Comparison of ENCODE assay signal across 8 cellular contexts in genomic region chrX:64205441-64205734, GRCh38. TPM values are rescaled to one million over a fixed set of nuclear protein-coding genes. Genes with fewer than 3 reads are reported as not detected.
DNase-seq lines count a peak whose midpoint lies in the region; ATAC-seq and TF ChIP-seq lines count a peak whose summit lies in the region.

Gene AMER1, minus strand, starts transcription at chrX:64205708. Its CDS starts 12,422 bp downstream, at chrX:64193286.

- H3K9ac ChIP-seq in fibroblast of lung (ENCODE audit: insufficient read depth, low read length) (peak within 1 kb of the TSS; percentile 55), parathyroid adenoma (peak within 1 kb of the TSS; percentile 28)

- no peaks in the 10 kb centered on the region for H3K36me3 ChIP-seq in fibroblast of lung (ENCODE audit: control insufficient read depth, insufficient read depth, low read length)
- H3K36me3 ChIP-seq in parathyroid adenoma (ENCODE audit: control insufficient read depth, insufficient read depth, low read length), result no peaks in the 10 kb centered on the region

- H3K4me2 ChIP-seq in fibroblast of lung (ENCODE audit: extremely low read depth, insufficient read depth, low read length) (peak within 1 kb of the TSS; percentile 78), parathyroid adenoma (ENCODE audit: low read length) (peak within 1 kb of the TSS; percentile 81)

- H3K4me3 ChIP-seq in fibroblast of lung (replicated peaks in 1 of 4; ENCODE audit: control extremely low read depth in 1 of 4, insufficient read depth in 1 of 4, low read depth in 3 of 4, low read length in 4 of 4), result peak within 1 kb of the TSS; percentile 51 to 68 (median 60)
- peak within 1 kb of the TSS; percentile 76 for H3K4me3 ChIP-seq in parathyroid adenoma (ENCODE audit: low read depth, low read length)

- no peak for DNase-seq in activated naive CD4-positive, alpha-beta T cell treated with anti-CD3 and anti-CD28 coated beads, Interleukin-2, amount 10 ng/mL, durations not matched to agents 7 days and 5 days
- no peak for DNase-seq in activated naive CD4-positive, alpha-beta T cell treated with Interleukin-2 at 50 U/mL for 16 hours
- DNase-seq in fibroblast of lung (ENCODE audit: low read depth in 2 of 2) (no peak), NCI-H187 treated with DMSO at 0.1 percent for 48 hours (lab: John Stamatoyannopoulos, UW) (no peak), NCI-H2171 (lab: John Stamatoyannopoulos, UW) (no peak)

- no peaks in the 10 kb centered on the region for H3K36me3 Mint-ChIP-seq in activated naive CD4-positive, alpha-beta T cell treated with anti-CD3 and anti-CD28 coated beads, Interleukin-2, amount 10 ng/mL, durations not matched to agents 7 days and 5 days

- peak within 1 kb of the TSS; percentile 85 for H3K4me3 Mint-ChIP-seq in activated naive CD4-positive, alpha-beta T cell treated with anti-CD3 and anti-CD28 coated beads, Interleukin-2, amount 10 ng/mL, durations not matched to agents 7 days and 5 days

- H3K27ac Mint-ChIP-seq in activated naive CD4-positive, alpha-beta T cell treated with anti-CD3 and anti-CD28 coated beads, Interleukin-2, amount 10 ng/mL, durations not matched to agents 7 days and 5 days, result peak within 1 kb of the TSS; percentile 92

- H3K27me3 ChIP-seq in fibroblast of lung (ENCODE audit: control insufficient read depth, insufficient read depth, low read length), result no peaks in the 10 kb centered on the region
- no peaks in the 10 kb centered on the region for H3K27me3 ChIP-seq in parathyroid adenoma (ENCODE audit: control insufficient read depth, insufficient read depth, low read length)

- no peak for TF ChIP-seq CTCF in fibroblast of lung (conservative IDR thresholded peaks at IDR 0.05 in 1 of 2, IDR thresholded peaks at IDR 0.05 in 1 of 2; ENCODE audit: low read depth in 1 of 2, low read length in 2 of 2)
- no peak for TF ChIP-seq CTCF in parathyroid adenoma (IDR thresholded peaks at IDR 0.05)

- peak; percentile 42 for ATAC-seq in HG02981 (IDR thresholded peaks at IDR 0.05; ENCODE audit: unreplicated experiment)
- ATAC-seq in SK-N-SH treated with all-trans-retinoic acid at 6 μM for 48 hours, result peak; percentile 69

- CTCF ChIA-PET in activated naive CD4-positive, alpha-beta T cell treated with anti-CD3 and anti-CD28 coated beads, Interleukin-2, amount 10 ng/mL, durations not matched to agents 7 days and 5 days (lab: Charles Lee), result no interaction called here

- peaks cover 11% of the 10 kb centered on the region for H3K4me1 Mint-ChIP-seq in activated naive CD4-positive, alpha-beta T cell treated with anti-CD3 and anti-CD28 coated beads, Interleukin-2, amount 10 ng/mL, durations not matched to agents 7 days and 5 days

- H2AFZ ChIP-seq in fibroblast of lung (ENCODE audit: low read length), result peak within 1 kb of the TSS; percentile 63
- H2AFZ ChIP-seq in parathyroid adenoma, result peak within 1 kb of the TSS; percentile 80

- H3K79me2 ChIP-seq in fibroblast of lung (ENCODE audit: control insufficient read depth, insufficient read depth, low read length) (no peaks in the 10 kb centered on the region), parathyroid adenoma (no peaks in the 10 kb centered on the region)

- H3K9me3 ChIP-seq in fibroblast of lung (ENCODE audit: control insufficient read depth, insufficient read depth, low read depth, low read length) (no peaks in the 10 kb centered on the region), parathyroid adenoma (ENCODE audit: control insufficient read depth, low read length) (no peaks in the 10 kb centered on the region)

- H3K9me3 Mint-ChIP-seq in activated naive CD4-positive, alpha-beta T cell treated with anti-CD3 and anti-CD28 coated beads, Interleukin-2, amount 10 ng/mL, durations not matched to agents 7 days and 5 days, result no peaks in the 10 kb centered on the region

- peak within 1 kb of the TSS; percentile 78 for H3K27ac ChIP-seq in fibroblast of lung (ENCODE audit: insufficient read depth, low read length)
- peak within 1 kb of the TSS; percentile 98 for H3K27ac ChIP-seq in parathyroid adenoma

- no peaks in the 10 kb centered on the region for H3K27me3 Mint-ChIP-seq in activated naive CD4-positive, alpha-beta T cell treated with anti-CD3 and anti-CD28 coated beads, Interleukin-2, amount 10 ng/mL, durations not matched to agents 7 days and 5 days

- H3K4me1 ChIP-seq in fibroblast of lung (ENCODE audit: control insufficient read depth, extremely low read depth, insufficient read depth, low read length), result no peaks in the 10 kb centered on the region
- peaks cover 3% of the 10 kb centered on the region for H3K4me1 ChIP-seq in parathyroid adenoma

- no peaks in the 10 kb centered on the region for H4K20me1 ChIP-seq in fibroblast of lung (ENCODE audit: control insufficient read depth, extremely low read depth, insufficient read depth, low read length)

TF ChIP-seq in SK-N-SH treated with all-trans-retinoic acid at 6 μM for 48 hours, 23 proteins besides CTCF, POLR2A, EP300 and RAD21:
- TF ChIP-seq, protein P1, sequence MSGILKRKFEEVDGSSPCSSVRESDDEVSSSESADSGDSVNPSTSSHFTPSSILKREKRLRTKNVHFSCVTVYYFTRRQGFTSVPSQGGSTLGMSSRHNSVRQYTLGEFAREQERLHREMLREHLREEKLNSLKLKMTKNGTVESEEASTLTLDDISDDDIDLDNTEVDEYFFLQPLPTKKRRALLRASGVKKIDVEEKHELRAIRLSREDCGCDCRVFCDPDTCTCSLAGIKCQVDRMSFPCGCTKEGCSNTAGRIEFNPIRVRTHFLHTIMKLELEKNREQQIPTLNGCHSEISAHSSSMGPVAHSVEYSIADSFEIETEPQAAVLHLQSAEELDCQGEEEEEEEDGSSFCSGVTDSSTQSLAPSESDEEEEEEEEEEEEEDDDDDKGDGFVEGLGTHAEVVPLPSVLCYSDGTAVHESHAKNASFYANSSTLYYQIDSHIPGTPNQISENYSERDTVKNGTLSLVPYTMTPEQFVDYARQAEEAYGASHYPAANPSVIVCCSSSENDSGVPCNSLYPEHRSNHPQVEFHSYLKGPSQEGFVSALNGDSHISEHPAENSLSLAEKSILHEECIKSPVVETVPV (CRISPR knock-in tag; IDR thresholded peaks at IDR 0.05), result no peak

RNA-seq across cellular contexts. Expression of gene AMER1, which starts in this region (rescaled TPM):
- 1.5 and 1.7 TPM in 2 replicates for total RNA-seq in fibroblast of lung
- 0.95 and 1.0 TPM in 2 replicates for polyA plus RNA-seq in fibroblast of lung
- 1.0 and 1.4 TPM in 2 replicates for polyA plus RNA-seq in fibroblast of lung (2012)
- 3.1 and 3.6 TPM in 2 replicates for polyA minus RNA-seq in fibroblast of lung (ENCODE audit: low replicate concordance)
